ENCODE assay signal across 24 cellular contexts in genomic region chr11:12132790-12133145, GRCh38.
"Had no signal": no experiment of that assay in that cellular context is flagged by ENCODE, and none has a peak within 500 bp of the region (broad histone marks: within the 10 kb centered on the region; RNA-seq: fewer than 3 reads in every experiment).

No MANE protein-coding gene starts in this region.

- H3K4me3 ChIP-seq: body of pancreas, colonic mucosa, hepatocyte, mucosa of descending colon, prostate gland, right atrium auricular region, SK-N-MC, skin epidermis, suprapubic skin had no signal

- H2AFZ ChIP-seq: hepatocyte had no signal

- H3K27ac ChIP-seq: body of pancreas, hepatocyte, prostate gland, right atrium auricular region, SK-N-MC, suprapubic skin had no signal

- H3K27me3 ChIP-seq: body of pancreas, colonic mucosa, hepatocyte, right atrium auricular region, suprapubic skin had no signal

- H3K4me3 Mint-ChIP-seq: activated naive CD8-positive, alpha-beta T cell treated with anti-CD3 and anti-CD28 coated beads for 36 hours; neural crest cell; stimulated activated naive CD8-positive, alpha-beta T cell treated with anti-CD3 and anti-CD28 coated beads, Interleukin-15, Interleukin-2, amounts not matched to agents 100 ng/mL and 50 ng/mL, for 24 hours; type B pancreatic cell had no signal

- H3K9me3 Mint-ChIP-seq: activated naive CD8-positive, alpha-beta T cell treated with anti-CD3 and anti-CD28 coated beads for 36 hours; naive B cell; neural crest cell; stimulated activated naive CD8-positive, alpha-beta T cell treated with anti-CD3 and anti-CD28 coated beads, Interleukin-15, Interleukin-2, amounts not matched to agents 100 ng/mL and 50 ng/mL, for 24 hours; type B pancreatic cell had no signal

- DNase-seq: activated CD4-positive, alpha-beta T cell treated with anti-CD3 and anti-CD28 coated beads, Interleukin-2, amount 50 U/mL, for 1 hour; activated CD4-positive, CD25-positive, alpha-beta regulatory T cell; activated gamma-delta T cell treated with Interleukin-2 at 50 U/mL for 16 hours; activated naive CD8-positive, alpha-beta T cell treated with anti-CD3 and anti-CD28 coated beads for 36 hours; amniotic stem cell; body of pancreas; caudate nucleus; colonic mucosa; mesenchymal stem cell; mucosa of descending colon; naive B cell; stimulated activated CD4-positive, alpha-beta T cell treated with anti-CD3 and anti-CD28 coated beads, Interleukin-15, amount 100 ng/mL, for 24 hours; stimulated activated CD4-positive, alpha-beta T cell treated with anti-CD3 and anti-CD28 coated beads, Interleukin-2, amount 100 ng/mL, for 48 hours; T-helper 9 cell had no signal

- H3K4me2 ChIP-seq: hepatocyte had no signal

- ATAC-seq: body of pancreas, esophagus mucosa, mucosa of descending colon had no signal

- H3K36me3 Mint-ChIP-seq: activated naive CD8-positive, alpha-beta T cell treated with anti-CD3 and anti-CD28 coated beads for 36 hours; naive B cell; type B pancreatic cell had no signal

- H3K27me3 Mint-ChIP-seq: activated naive CD8-positive, alpha-beta T cell treated with anti-CD3 and anti-CD28 coated beads for 36 hours; stimulated activated naive CD8-positive, alpha-beta T cell treated with anti-CD3 and anti-CD28 coated beads, Interleukin-15, Interleukin-2, amounts not matched to agents 100 ng/mL and 50 ng/mL, for 24 hours; type B pancreatic cell had no signal

- H3K9me3 ChIP-seq: body of pancreas, colonic mucosa, mucosa of descending colon, prostate gland, right atrium auricular region, suprapubic skin had no signal

- H3K36me3 ChIP-seq: colonic mucosa, prostate gland, right atrium auricular region, suprapubic skin had no signal

- H3K27ac Mint-ChIP-seq: activated naive CD8-positive, alpha-beta T cell treated with anti-CD3 and anti-CD28 coated beads for 36 hours; stimulated activated naive CD8-positive, alpha-beta T cell treated with anti-CD3 and anti-CD28 coated beads, Interleukin-15, Interleukin-2, amounts not matched to agents 100 ng/mL and 50 ng/mL, for 24 hours; type B pancreatic cell had no signal

- H3K4me1 ChIP-seq: body of pancreas had no signal
